1 cellular context compared by ENCODE assay signal in the genomic region with DNA sequence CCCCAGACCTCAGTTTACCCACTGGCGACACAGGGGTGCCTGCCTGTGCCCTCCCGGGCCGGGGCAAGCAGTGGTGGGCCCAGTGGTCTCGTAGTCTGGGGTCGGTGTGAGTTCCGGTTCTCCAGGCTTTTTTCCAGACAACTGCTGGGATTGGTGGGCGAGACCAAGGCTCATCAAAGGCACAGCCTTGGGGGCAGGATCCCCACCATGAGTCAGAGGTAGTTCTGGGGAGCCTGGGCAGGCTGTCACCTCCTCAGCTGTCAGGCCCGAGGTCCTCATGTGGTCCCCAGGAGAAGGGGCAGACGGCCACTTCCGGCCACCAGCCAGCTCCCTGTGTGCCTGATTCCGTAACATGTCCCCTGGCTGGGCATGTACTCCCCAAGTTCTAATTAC.
A peak's percentile ranks its signal among the peaks of the same experiment; 100 is the strongest.
TF ChIP-seq lines count a peak whose summit lies in the region.

No MANE protein-coding gene starts in this region.

TF ChIP-seq in HepG2, 621 proteins besides CTCF, POLR2A, EP300 and RAD21:
- TF ChIP-seq, protein P1, sequence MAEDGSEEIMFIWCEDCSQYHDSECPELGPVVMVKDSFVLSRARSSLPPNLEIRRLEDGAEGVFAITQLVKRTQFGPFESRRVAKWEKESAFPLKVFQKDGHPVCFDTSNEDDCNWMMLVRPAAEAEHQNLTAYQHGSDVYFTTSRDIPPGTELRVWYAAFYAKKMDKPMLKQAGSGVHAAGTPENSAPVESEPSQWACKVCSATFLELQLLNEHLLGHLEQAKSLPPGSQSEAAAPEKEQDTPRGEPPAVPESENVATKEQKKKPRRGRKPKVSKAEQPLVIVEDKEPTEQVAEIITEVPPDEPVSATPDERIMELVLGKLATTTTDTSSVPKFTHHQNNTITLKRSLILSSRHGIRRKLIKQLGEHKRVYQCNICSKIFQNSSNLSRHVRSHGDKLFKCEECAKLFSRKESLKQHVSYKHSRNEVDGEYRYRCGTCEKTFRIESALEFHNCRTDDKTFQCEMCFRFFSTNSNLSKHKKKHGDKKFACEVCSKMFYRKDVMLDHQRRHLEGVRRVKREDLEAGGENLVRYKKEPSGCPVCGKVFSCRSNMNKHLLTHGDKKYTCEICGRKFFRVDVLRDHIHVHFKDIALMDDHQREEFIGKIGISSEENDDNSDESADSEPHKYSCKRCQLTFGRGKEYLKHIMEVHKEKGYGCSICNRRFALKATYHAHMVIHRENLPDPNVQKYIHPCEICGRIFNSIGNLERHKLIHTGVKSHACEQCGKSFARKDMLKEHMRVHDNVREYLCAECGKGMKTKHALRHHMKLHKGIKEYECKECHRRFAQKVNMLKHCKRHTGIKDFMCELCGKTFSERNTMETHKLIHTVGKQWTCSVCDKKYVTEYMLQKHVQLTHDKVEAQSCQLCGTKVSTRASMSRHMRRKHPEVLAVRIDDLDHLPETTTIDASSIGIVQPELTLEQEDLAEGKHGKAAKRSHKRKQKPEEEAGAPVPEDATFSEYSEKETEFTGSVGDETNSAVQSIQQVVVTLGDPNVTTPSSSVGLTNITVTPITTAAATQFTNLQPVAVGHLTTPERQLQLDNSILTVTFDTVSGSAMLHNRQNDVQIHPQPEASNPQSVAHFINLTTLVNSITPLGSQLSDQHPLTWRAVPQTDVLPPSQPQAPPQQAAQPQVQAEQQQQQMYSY (CRISPR knock-in tag; IDR thresholded peaks at IDR 0.05) = no peak
- TF ChIP-seq, protein P2, sequence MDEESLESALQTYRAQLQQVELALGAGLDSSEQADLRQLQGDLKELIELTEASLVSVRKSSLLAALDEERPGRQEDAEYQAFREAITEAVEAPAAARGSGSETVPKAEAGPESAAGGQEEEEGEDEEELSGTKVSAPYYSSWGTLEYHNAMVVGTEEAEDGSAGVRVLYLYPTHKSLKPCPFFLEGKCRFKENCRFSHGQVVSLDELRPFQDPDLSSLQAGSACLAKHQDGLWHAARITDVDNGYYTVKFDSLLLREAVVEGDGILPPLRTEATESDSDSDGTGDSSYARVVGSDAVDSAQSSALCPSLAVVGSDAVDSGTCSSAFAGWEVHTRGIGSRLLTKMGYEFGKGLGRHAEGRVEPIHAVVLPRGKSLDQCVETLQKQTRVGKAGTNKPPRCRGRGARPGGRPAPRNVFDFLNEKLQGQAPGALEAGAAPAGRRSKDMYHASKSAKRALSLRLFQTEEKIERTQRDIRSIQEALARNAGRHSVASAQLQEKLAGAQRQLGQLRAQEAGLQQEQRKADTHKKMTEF (CRISPR knock-in tag; IDR thresholded peaks at IDR 0.05) = no peak
- 0 out of 2 replicates have a peak, but pooled peaks have one; percentile 27 for TF ChIP-seq ZNF446 (CRISPR knock-in tag; IDR thresholded peaks at IDR 0.05)
